In the genomic region with DNA sequence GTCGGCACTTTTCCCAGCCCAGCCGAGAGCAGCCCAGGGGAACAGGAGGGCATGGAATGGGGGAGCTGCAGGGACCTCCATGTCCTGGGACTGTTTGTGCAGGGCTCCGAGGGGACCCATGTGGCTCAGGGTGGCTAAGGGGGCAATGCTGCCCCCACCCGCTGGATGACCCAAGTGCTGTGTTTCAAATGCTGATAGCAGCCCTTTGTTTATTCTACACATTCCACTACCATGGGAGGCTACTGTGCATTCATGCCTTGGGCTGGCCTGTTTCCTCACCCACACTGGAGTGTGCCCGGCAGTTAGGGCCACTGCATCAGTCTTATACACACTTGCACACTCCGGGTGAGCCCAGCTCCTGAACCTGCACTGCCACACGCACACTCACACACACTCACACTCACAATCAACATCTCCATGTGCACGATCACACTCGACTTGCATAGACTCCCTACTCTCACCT, we compare ENCODE assay signal across 18 cellular contexts.
A peak's percentile ranks its signal among the peaks of the same experiment; 100 is the strongest.
DNase-seq lines count a peak whose midpoint lies in the region; TF ChIP-seq lines count a peak whose summit lies in the region.
"Had no signal": no experiment of that assay in that cellular context is flagged by ENCODE, and none has a peak within 500 bp of the region (broad histone marks: within the 10 kb centered on the region; RNA-seq: fewer than 3 reads in every experiment).

No MANE protein-coding gene starts in this region.

- H3K4me3 ChIP-seq in Caco-2 (ENCODE audit: low read depth, low read length) (no peak overlapping the region), PC-9 (no peak overlapping the region), hepatocyte (no peak overlapping the region), osteoblast (ENCODE audit: insufficient read depth, low read length) (peak overlapping the region; percentile 5), esophagus squamous epithelium (no peak overlapping the region), coronary artery (no peak overlapping the region)
- H3K4me3 ChIP-seq: breast epithelium, gastrocnemius medialis had no signal

- no peaks in the 10 kb centered on the region for H4K20me1 ChIP-seq in PC-9 (ENCODE audit: insufficient read depth)
- no peaks in the 10 kb centered on the region for H4K20me1 ChIP-seq in hepatocyte (ENCODE audit: insufficient read depth, poor library complexity, severe bottlenecking)
- no peaks in the 10 kb centered on the region for H4K20me1 ChIP-seq in osteoblast (ENCODE audit: insufficient read depth, low read length)

- H3K9me3 Mint-ChIP-seq in Caco-2 (ENCODE audit: unreplicated experiment): no peaks in the 10 kb centered on the region

- POLR2A ChIA-PET in Caco-2 (lab: Charles Lee) (no interaction called here), PC-9 (lab: Charles Lee; ENCODE audit: unreplicated experiment) (interaction anchor here (0.6 kb wide), 1 partner anchor 882 kb away, joined by 4 read pairs; no protein-coding TSS in a partner anchor)

- H3K27ac ChIP-seq in PC-9 (no peak overlapping the region), hepatocyte (no peak overlapping the region), osteoblast (ENCODE audit: low read depth, low read length) (no peak overlapping the region), esophagus squamous epithelium (no peak overlapping the region), coronary artery (peak overlapping the region in 1 of 2 donors; percentile 80)
- H3K27ac ChIP-seq: breast epithelium, gastrocnemius medialis had no signal

- TF ChIP-seq CTCF in Caco-2 (IDR thresholded peaks at IDR 0.05; ENCODE audit: insufficient read depth in 1 of 2, low read depth in 1 of 2, low read length in 1 of 2, severe bottlenecking in 1 of 2, unreplicated experiment in 1 of 2) (peak in 1 of 2 experiments; percentile 15), PC-9 (conservative IDR thresholded peaks at IDR 0.05) (no peak), hepatocyte (IDR thresholded peaks at IDR 0.05; ENCODE audit: poor library complexity) (no peak), osteoblast (IDR thresholded peaks at IDR 0.05; ENCODE audit: extremely low read depth, low read depth, low read length) (no peak), esophagus squamous epithelium (IDR thresholded peaks at IDR 0.05) (no peak), coronary artery (IDR thresholded peaks at IDR 0.05) (no peak)

- H3K27me3 ChIP-seq in Caco-2 (replicated peaks; ENCODE audit: control insufficient read depth, insufficient read depth, low read length): no peaks in the 10 kb centered on the region; the same call in 1 of the 2 replicates
- H3K27me3 ChIP-seq in PC-9 (ENCODE audit: insufficient read depth, low read depth): no peaks in the 10 kb centered on the region
- H3K27me3 ChIP-seq in hepatocyte: peaks cover 54% of the 10 kb centered on the region
- H3K27me3 ChIP-seq in osteoblast (ENCODE audit: insufficient read depth, low read length): peaks cover 9% of the 10 kb centered on the region
- H3K27me3 ChIP-seq in esophagus squamous epithelium: peaks cover 0 to 99% (median 0%) of the 10 kb centered on the region in 4 donors

- no peaks in the 10 kb centered on the region for H3K36me3 Mint-ChIP-seq in Caco-2 (ENCODE audit: insufficient read depth, unreplicated experiment)
- H3K36me3 Mint-ChIP-seq: activated CD8-positive, alpha-beta memory T cell treated with anti-CD3 and anti-CD28 coated beads, Interleukin-2, amount 10 ng/mL, durations not matched to agents 7 days and 5 days had no signal

- H3K36me3 ChIP-seq in Caco-2 (ENCODE audit: control insufficient read depth, insufficient read depth, low read length) (no peaks in the 10 kb centered on the region), PC-9 (ENCODE audit: low read depth) (no peaks in the 10 kb centered on the region), hepatocyte (replicated peaks; ENCODE audit: insufficient read depth, low read depth) (no peaks in the 10 kb centered on the region), osteoblast (ENCODE audit: insufficient read depth, low read length) (no peaks in the 10 kb centered on the region), esophagus squamous epithelium (no peaks in the 10 kb centered on the region)
- H3K36me3 ChIP-seq: breast epithelium, gastrocnemius medialis had no signal

- no TSS peak for BruUV-seq in Caco-2 (replicated peaks; lab: Mats Ljungman, UMichigan)
- no TSS peak for BruUV-seq in PC-9 (replicated peaks; lab: Mats Ljungman, UMichigan)

- WGBS in hepatocyte (ENCODE audit: low lambda C conversion rate, missing lambda C conversion rate): 34% methylated on average over 9 of the region's 9 CpGs
- 36 to 55% methylated on average over 5 to 6 of the region's 9 CpGs for WGBS in esophagus squamous epithelium, 2 donors

- intact Hi-C loops in Caco-2 (cut with micrococcal nuclease; ENCODE audit: unreplicated experiment): no loop called here
- intact Hi-C loops in PC-9 (cut with micrococcal nuclease; ENCODE audit: unreplicated experiment): no loop called here
- intact Hi-C loops in esophagus squamous epithelium (cut with DNase I): no loop called here
- intact Hi-C loops in posterior cingulate gyrus (cut with DNase I): no loop called here

- H3F3A ChIP-seq in PC-9 (ENCODE audit: insufficient read depth, low read depth): peaks cover 24% of the 10 kb centered on the region

- no peak overlapping the region for H2AFZ ChIP-seq in PC-9
- H2AFZ ChIP-seq in hepatocyte: no peak overlapping the region
- peak overlapping the region; percentile 35 for H2AFZ ChIP-seq in osteoblast (ENCODE audit: low read length)

- CTCF ChIA-PET in Caco-2 (lab: Charles Lee) (no interaction called here), PC-9 (lab: Charles Lee) (interaction anchor here (1.1 kb wide), 1 partner anchor 1654 kb away, joined by 4 read pairs; no protein-coding TSS in a partner anchor)

- H3K27me3 Mint-ChIP-seq in Caco-2 (ENCODE audit: insufficient read depth, unreplicated experiment): peaks cover 21% of the 10 kb centered on the region

- H3K9me3 ChIP-seq in Caco-2 (no peaks in the 10 kb centered on the region), PC-9 (ENCODE audit: insufficient read depth, low read depth) (no peaks in the 10 kb centered on the region), hepatocyte (ENCODE audit: low read depth) (no peaks in the 10 kb centered on the region), osteoblast (ENCODE audit: low read depth, low read length) (no peaks in the 10 kb centered on the region), esophagus squamous epithelium (no peaks in the 10 kb centered on the region)
- H3K9me3 ChIP-seq: breast epithelium, gastrocnemius medialis, SK-N-SH had no signal

- DNase-seq in Caco-2 (peak in 1 of 2 experiments; percentile 30), PC-9 (peak; percentile 42), hepatocyte (ENCODE audit: low spot score) (peak; percentile 29), osteoblast (ENCODE audit: insufficient read length, low spot score, missing footprints) (no peak), esophagus squamous epithelium (lab: John Stamatoyannopoulos, UW) (no peak), coronary artery (ENCODE audit: low spot score) (no peak), NCI-H345 (lab: John Stamatoyannopoulos, UW) (no peak), posterior cingulate gyrus (no peak)
- DNase-seq: activated CD8-positive, alpha-beta memory T cell treated with anti-CD3 and anti-CD28 coated beads, Interleukin-2, amount 10 ng/mL, durations not matched to agents 7 days and 5 days; activated naive CD4-positive, alpha-beta T cell; effector memory CD4-positive, alpha-beta T cell; gastrocnemius medialis; naive B cell; NCI-H1092; SK-N-SH; stimulated activated naive CD8-positive, alpha-beta T cell treated with anti-CD3 and anti-CD28 coated beads, Interleukin-15, Interleukin-2, amounts not matched to agents 100 U/mL and 50 U/mL, for 24 hours had no signal

- H3K27ac Mint-ChIP-seq in Caco-2 (ENCODE audit: unreplicated experiment): no peak overlapping the region
- H3K27ac Mint-ChIP-seq: activated CD8-positive, alpha-beta memory T cell treated with anti-CD3 and anti-CD28 coated beads, Interleukin-2, amount 10 ng/mL, durations not matched to agents 7 days and 5 days had no signal

- no peaks in the 10 kb centered on the region for H3K79me2 ChIP-seq in PC-9 (ENCODE audit: low read depth)
- H3K79me2 ChIP-seq in hepatocyte: no peaks in the 10 kb centered on the region
- H3K79me2 ChIP-seq in osteoblast (ENCODE audit: insufficient read depth, low read length): no peaks in the 10 kb centered on the region

- H3K4me1 ChIP-seq in Caco-2 (0 out of 2 replicates have a peak, but pooled peaks cover 6% of the 10 kb centered on the region), PC-9 (replicated peaks; ENCODE audit: insufficient read depth) (peaks cover 58% of the 10 kb centered on the region), hepatocyte (ENCODE audit: insufficient read depth) (peaks cover 23% of the 10 kb centered on the region), osteoblast (ENCODE audit: insufficient read depth, low read length) (peaks cover 25% of the 10 kb centered on the region), esophagus squamous epithelium (peaks cover 11 to 27% (median 19%) of the 10 kb centered on the region in 3 donors)

- peaks cover 14% of the 10 kb centered on the region for H3K4me1 Mint-ChIP-seq in Caco-2 (ENCODE audit: low read depth, unreplicated experiment)
- H3K4me1 Mint-ChIP-seq: activated CD8-positive, alpha-beta memory T cell treated with anti-CD3 and anti-CD28 coated beads, Interleukin-2, amount 10 ng/mL, durations not matched to agents 7 days and 5 days; naive B cell had no signal

- TF ChIP-seq POLR2A in esophagus squamous epithelium (IDR thresholded peaks at IDR 0.05): no peak

- H3K4me3 Mint-ChIP-seq in Caco-2 (ENCODE audit: unreplicated experiment): peak overlapping the region; percentile 50
- H3K4me3 Mint-ChIP-seq: activated CD8-positive, alpha-beta memory T cell treated with anti-CD3 and anti-CD28 coated beads, Interleukin-2, amount 10 ng/mL, durations not matched to agents 7 days and 5 days; IgD-negative memory B cell; naive B cell had no signal

- H3K9me2 ChIP-seq in PC-9 (ENCODE audit: insufficient read depth) (no peaks in the 10 kb centered on the region), hepatocyte (replicated peaks; ENCODE audit: insufficient read depth) (no peaks in the 10 kb centered on the region)
- H3K9me2 ChIP-seq: SK-N-SH had no signal

- H3K4me2 ChIP-seq in PC-9: peak overlapping the region; percentile 58; the same call in 1 of the 2 replicates
- peak overlapping the region; percentile 71 for H3K4me2 ChIP-seq in hepatocyte
- peak overlapping the region; percentile 67 for H3K4me2 ChIP-seq in osteoblast (ENCODE audit: insufficient read depth, low read length)
- H3K4me2 ChIP-seq: SK-N-SH had no signal

Comparison
In these comparisons a context has a peak if more than half of its experiments do, and no peak if none do; other contexts are left out.
1. DNase-seq: peak in PC-9 (2 of 2) and hepatocyte (single experiment); none in osteoblast (single experiment), esophagus squamous epithelium (single experiment), coronary artery (single experiment), NCI-H345 (single experiment) and posterior cingulate gyrus (0 of 10).
2. Peak in every context shown above with its lines, with median percentiles within 50 percentile points of each other: H3K4me2 ChIP-seq.